In genomic region chr3:157159037-157159761, GRCh38 we compare ENCODE assay signal across 8 cellular contexts. TPM values are rescaled to one million over a fixed set of nuclear protein-coding genes. Genes with fewer than 3 reads are reported as not detected.
DNase-seq lines count a peak whose midpoint lies in the region; ATAC-seq lines count a peak whose summit lies in the region.

No MANE protein-coding gene starts in this region.

- peak; percentile 71 for DNase-seq in NCI-H748 (lab: John Stamatoyannopoulos, UW; ENCODE audit: unreplicated experiment)
- DNase-seq in NCI-H748 treated with DMSO at 0.1 percent for 48 hours (lab: John Stamatoyannopoulos, UW) = no peak
- peak; percentile 63 for DNase-seq in NCI-H2227 (lab: John Stamatoyannopoulos, UW; ENCODE audit: unreplicated experiment)
- DNase-seq in activated CD4-positive, alpha-beta T cell treated with anti-CD3 and anti-CD28 coated beads, Interleukin-2, amount 50 U/mL, for 1 hour = peak; percentile 77
- DNase-seq in dermis microvascular lymphatic vessel endothelial cell (ENCODE audit: low read depth in 2 of 2) = peak; percentile 62 to 76
- DNase-seq in lung microvascular endothelial cell (ENCODE audit: low read depth in 2 of 2) = peak; percentile 64 to 81
- DNase-seq in stimulated activated CD8-positive, alpha-beta memory T cell treated with anti-CD3 and anti-CD28 coated beads, Interleukin-12 subunit alpha, Interleukin-12 subunit beta, amount 100 ng/mL, for 1 hour (ENCODE audit: low read depth) = peak; percentile 55

- peak; percentile 41 for ATAC-seq in HG03039 (IDR thresholded peaks at IDR 0.05; ENCODE audit: unreplicated experiment)

RNA-seq across cellular contexts. Expression of gene CCNL1, which starts 0.7 kb away (rescaled TPM):
- total RNA-seq in dermis microvascular lymphatic vessel endothelial cell = 78.8 and 117 TPM in 2 replicates
- total RNA-seq in lung microvascular endothelial cell = 70.0 and 171 TPM in 2 replicates
